In genomic region chr4:75889537-75890199, GRCh38 we compare ENCODE assay signal across 35 cellular contexts. TPM values are rescaled to one million over a fixed set of nuclear protein-coding genes. Genes with fewer than 3 reads are reported as not detected.
"Had no signal": no experiment of that assay in that cellular context is flagged by ENCODE, and none has a peak within 500 bp of the region (broad histone marks: within the 10 kb centered on the region; RNA-seq: fewer than 3 reads in every experiment).

No MANE protein-coding gene starts in this region.

- ATAC-seq: activated CD4-positive, CD25-positive, alpha-beta regulatory T cell treated with anti-CD3 and anti-CD28 coated beads, Interleukin-2, amount 50 U/mL, for 24 hours; activated CD8-positive, alpha-beta T cell treated with anti-CD3 and anti-CD28 coated beads for 36 hours; activated T-cell treated with anti-CD3 and anti-CD28 coated beads, Interleukin-2, amount 50 U/mL, for 4 hours; activated T-helper 17 cell treated with anti-CD3 and anti-CD28 coated beads, Interleukin-2, amount 50 U/mL, for 72 hours; foreskin keratinocyte; gastroesophageal sphincter; heart right ventricle had no signal

- DNase-seq: activated B cell treated with CpG ODN at 0.5 μM for 24 hours; activated CD4-positive, alpha-beta T cell treated with anti-CD3 and anti-CD28 coated beads for 48 hours; activated CD4-positive, alpha-beta T cell treated with anti-CD3 and anti-CD28 coated beads, Interleukin-2, amount 50 U/mL, for 1 hour; activated CD4-positive, alpha-beta T cell treated with anti-CD3 and anti-CD28 coated beads, Interleukin-2, amount 50 U/mL, for 48 hours; activated CD8-positive, alpha-beta memory T cell treated with anti-CD3 and anti-CD28 coated beads for 24 hours; activated CD8-positive, alpha-beta T cell treated with anti-CD3 and anti-CD28 coated beads for 36 hours; activated effector memory CD4-positive, alpha-beta T cell treated with Interleukin-2 at 50 U/mL for 16 hours; activated gamma-delta T cell treated with Interleukin-2 at 50 U/mL for 16 hours; activated naive CD4-positive, alpha-beta T cell treated with anti-CD3 and anti-CD28 coated beads, Interleukin-2, amount 50 U/mL, for 16 hours; activated naive CD4-positive, alpha-beta T cell treated with Interleukin-2 at 50 U/mL for 16 hours; activated T-cell treated with anti-CD3 and anti-CD28 coated beads, Interleukin-2, amount 50 U/mL, for 4 hours; amniotic stem cell; anterior cingulate cortex; brain microvascular endothelial cell; dorsolateral prefrontal cortex; effector memory CD4-positive, alpha-beta T cell; endodermal cell; erythroblast; foreskin keratinocyte; heart right ventricle; T1000; WERI-Rb-1 had no signal

- H3K4me1 Mint-ChIP-seq: activated B cell treated with CpG ODN at 0.5 μM for 24 hours; activated T-helper 17 cell treated with anti-CD3 and anti-CD28 coated beads, Interleukin-2, amount 50 U/mL, for 72 hours; central memory CD8-positive, alpha-beta T cell; endodermal cell had no signal

- H3K4me3 Mint-ChIP-seq: activated B cell treated with CpG ODN at 0.5 μM for 24 hours; activated CD8-positive, alpha-beta T cell treated with anti-CD3 and anti-CD28 coated beads for 36 hours; activated naive CD8-positive, alpha-beta T cell; activated T-cell treated with anti-CD3 and anti-CD28 coated beads, Interleukin-2, amount 50 U/mL, for 4 hours; activated T-helper 17 cell treated with anti-CD3 and anti-CD28 coated beads, Interleukin-2, amount 50 U/mL, for 72 hours; central memory CD8-positive, alpha-beta T cell; dendritic cell treated with granulocyte-macrophage colony-stimulating factor and Interleukin-4, amounts not matched to agents 40 ng/mL and 50 ng/mL, for 4 days; endodermal cell; T-helper 1 cell treated with Interleukin-12 subunit alpha and Interleukin-12 subunit beta and Interleukin-4 antibody, amounts not matched to agents 30 μg/mL and 1 μg/mL, for 36 hours had no signal

- H3K27ac Mint-ChIP-seq: activated B cell treated with CpG ODN at 0.5 μM for 24 hours; activated CD8-positive, alpha-beta T cell treated with anti-CD3 and anti-CD28 coated beads for 36 hours; activated naive CD8-positive, alpha-beta T cell; activated T-helper 17 cell treated with anti-CD3 and anti-CD28 coated beads, Interleukin-2, amount 50 U/mL, for 72 hours; dendritic cell treated with granulocyte-macrophage colony-stimulating factor and Interleukin-4, amounts not matched to agents 40 ng/mL and 50 ng/mL, for 4 days; endodermal cell; T-helper 1 cell treated with Interleukin-12 subunit alpha and Interleukin-12 subunit beta and Interleukin-4 antibody, amounts not matched to agents 30 μg/mL and 1 μg/mL, for 36 hours had no signal

- H3K27me3 Mint-ChIP-seq: activated CD8-positive, alpha-beta T cell treated with anti-CD3 and anti-CD28 coated beads for 36 hours; activated naive CD8-positive, alpha-beta T cell had no signal

- H3K9me3 Mint-ChIP-seq: activated B cell treated with CpG ODN at 0.5 μM for 24 hours; activated CD8-positive, alpha-beta T cell treated with anti-CD3 and anti-CD28 coated beads for 36 hours; activated T-cell treated with anti-CD3 and anti-CD28 coated beads, Interleukin-2, amount 50 U/mL, for 4 hours; activated T-helper 17 cell treated with anti-CD3 and anti-CD28 coated beads, Interleukin-2, amount 50 U/mL, for 72 hours; central memory CD8-positive, alpha-beta T cell; dendritic cell treated with granulocyte-macrophage colony-stimulating factor and Interleukin-4, amounts not matched to agents 40 ng/mL and 50 ng/mL, for 4 days; endodermal cell; T-helper 1 cell treated with Interleukin-12 subunit alpha and Interleukin-12 subunit beta and Interleukin-4 antibody, amounts not matched to agents 30 μg/mL and 1 μg/mL, for 36 hours had no signal

- H3K36me3 Mint-ChIP-seq: activated naive CD8-positive, alpha-beta T cell had no signal

RNA-seq across cellular contexts. Expression of gene PPEF2, which starts 12.6 kb away (rescaled TPM):
- total RNA-seq: activated T-cell treated with anti-CD3 and anti-CD28 coated beads, Interleukin-2, amount 50 U/mL, for 4 hours; astrocyte; bronchial epithelial cell; cardiac septum; cerebellum; endodermal cell; esophagus muscularis mucosa; foreskin keratinocyte; gastroesophageal sphincter; glomerular endothelial cell; heart right ventricle had no signal
